ENCODE assay signal across 10 cellular contexts in the genomic region with DNA sequence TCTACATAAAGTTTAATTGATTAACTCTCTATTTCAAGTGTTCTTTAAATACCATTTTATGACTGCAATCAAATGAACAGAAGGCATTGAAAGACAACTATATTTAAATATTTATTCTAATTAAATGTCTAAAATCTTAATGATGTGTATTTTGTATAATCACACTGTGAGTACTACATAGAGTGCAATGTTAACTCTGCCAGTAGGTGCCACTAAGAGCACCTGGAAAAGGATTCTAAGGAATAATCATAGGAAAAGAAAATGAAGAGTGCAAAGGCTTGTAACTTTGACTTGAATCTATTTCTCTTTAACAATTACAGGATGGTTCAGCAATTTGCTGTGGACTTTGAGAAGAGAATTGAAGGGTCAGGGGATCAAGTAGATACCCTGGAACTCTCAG.
DNase-seq lines count a peak whose midpoint lies in the region; ATAC-seq and TF ChIP-seq lines count a peak whose summit lies in the region.
"Had no signal": no experiment of that assay in that cellular context is flagged by ENCODE, and none has a peak within 500 bp of the region (broad histone marks: within the 10 kb centered on the region; RNA-seq: fewer than 3 reads in every experiment).

No MANE protein-coding gene starts in this region.

- H3K4me1 ChIP-seq in BE2C = no peaks in the 10 kb centered on the region
- peaks cover 3% of the 10 kb centered on the region for H3K4me1 ChIP-seq in neural progenitor cell

- H3K27me3 ChIP-seq in BE2C = no peaks in the 10 kb centered on the region
- H3K27me3 ChIP-seq in neural progenitor cell = no peaks in the 10 kb centered on the region

- no peaks in the 10 kb centered on the region for H3K9me3 Mint-ChIP-seq in neural progenitor cell

- H3K27ac ChIP-seq in coronary artery (no peak overlapping the region), neural progenitor cell (no peak overlapping the region)

- no peak overlapping the region for H3K9ac ChIP-seq in neural progenitor cell

- no peaks in the 10 kb centered on the region for H3K79me2 ChIP-seq in neural progenitor cell (ENCODE audit: low read depth)

- no peak overlapping the region for H2AFZ ChIP-seq in neural progenitor cell (replicated peaks)

- H3K4me1 Mint-ChIP-seq in neural progenitor cell = no peaks in the 10 kb centered on the region

- H3K36me3 Mint-ChIP-seq in neural progenitor cell = no peaks in the 10 kb centered on the region

- peak; percentile 48 for TF ChIP-seq CTCF in BE2C (IDR thresholded peaks at IDR 0.05; ENCODE audit: low read depth, low read length)
- peak; percentile 24 for TF ChIP-seq CTCF in coronary artery (IDR thresholded peaks at IDR 0.05)
- TF ChIP-seq CTCF in neural progenitor cell (IDR thresholded peaks at IDR 0.05) = peak; percentile 44

- no peak overlapping the region for H3K4me2 ChIP-seq in neural progenitor cell

- no peaks in the 10 kb centered on the region for H3F3A ChIP-seq in neural progenitor cell (ENCODE audit: low read depth)

- DNase-seq in BE2C = no peak
- peak; percentile 9 for DNase-seq in NCI-H2227 (lab: John Stamatoyannopoulos, UW; ENCODE audit: unreplicated experiment)
- no peak for DNase-seq in coronary artery (ENCODE audit: low spot score)
- DNase-seq in neural progenitor cell (ENCODE audit: low spot score) = no peak
- no peak for DNase-seq in activated CD4-positive, alpha-beta T cell treated with anti-CD3 and anti-CD28 coated beads, Interleukin-2, amount 50 U/mL, for 4 hours
- DNase-seq in D341Med (ENCODE audit: low spot score) = no peak
- DNase-seq: activated CD4-positive, alpha-beta memory T cell treated with anti-CD3 and anti-CD28 coated beads, Interleukin-2, amount 10 ng/mL, durations not matched to agents 7 days and 5 days; NCI-H2171 had no signal

- peaks cover 2% of the 10 kb centered on the region for H3K27me3 Mint-ChIP-seq in neural progenitor cell (ENCODE audit: insufficient read depth, low read depth)
- H3K27me3 Mint-ChIP-seq: activated CD4-positive, alpha-beta memory T cell treated with anti-CD3 and anti-CD28 coated beads, Interleukin-2, amount 10 ng/mL, durations not matched to agents 7 days and 5 days had no signal

- no peaks in the 10 kb centered on the region for H4K20me1 ChIP-seq in neural progenitor cell (ENCODE audit: low read depth)

- H3K9me3 ChIP-seq in BE2C = no peaks in the 10 kb centered on the region
- no peaks in the 10 kb centered on the region for H3K9me3 ChIP-seq in neural progenitor cell (ENCODE audit: low read depth)

- ATAC-seq in GM18498 (IDR thresholded peaks at IDR 0.05; ENCODE audit: unreplicated experiment) (no peak), HG02571 (IDR thresholded peaks at IDR 0.05; ENCODE audit: unreplicated experiment) (no peak)

- H3K4me3 ChIP-seq in BE2C (ENCODE audit: low read depth, low read length) = no peak overlapping the region
- H3K4me3 ChIP-seq in coronary artery = no peak overlapping the region
- no peak overlapping the region for H3K4me3 ChIP-seq in neural progenitor cell

- no peak overlapping the region for H3K4me3 Mint-ChIP-seq in neural progenitor cell
- H3K4me3 Mint-ChIP-seq: activated CD4-positive, alpha-beta memory T cell treated with anti-CD3 and anti-CD28 coated beads, Interleukin-2, amount 10 ng/mL, durations not matched to agents 7 days and 5 days had no signal

- H3K27ac Mint-ChIP-seq in neural progenitor cell = no peak overlapping the region
- H3K27ac Mint-ChIP-seq: activated CD4-positive, alpha-beta memory T cell treated with anti-CD3 and anti-CD28 coated beads, Interleukin-2, amount 10 ng/mL, durations not matched to agents 7 days and 5 days had no signal

- H3K36me3 ChIP-seq in BE2C (no peaks in the 10 kb centered on the region), neural progenitor cell (no peaks in the 10 kb centered on the region)
